In the genomic region with DNA sequence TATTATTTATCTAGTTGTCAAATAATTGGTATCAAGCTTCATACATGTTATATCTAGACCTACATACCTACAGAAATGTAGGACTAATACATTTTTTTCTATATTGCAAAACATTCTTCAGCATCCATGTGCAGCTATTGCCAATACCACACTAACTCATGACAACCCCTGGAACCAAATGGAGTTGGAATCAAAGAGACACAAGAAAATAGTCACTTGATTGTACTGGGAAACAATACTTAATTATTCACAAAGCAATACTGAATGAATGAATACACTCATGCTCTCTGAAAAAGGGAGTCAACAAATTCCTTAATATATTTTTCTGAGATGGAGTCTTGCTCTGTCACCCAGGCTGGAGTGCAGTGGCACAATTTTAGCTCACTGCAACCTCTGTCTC, we compare ENCODE assay signal across 18 cellular contexts. TPM values are rescaled to one million over a fixed set of nuclear protein-coding genes. Genes with fewer than 3 reads are reported as not detected.
A peak's percentile ranks its signal among the peaks of the same experiment; 100 is the strongest.
DNase-seq lines count a peak whose midpoint lies in the region; ATAC-seq and TF ChIP-seq lines count a peak whose summit lies in the region.
"Had no signal": no experiment of that assay in that cellular context is flagged by ENCODE, and none has a peak within 500 bp of the region (broad histone marks: within the 10 kb centered on the region; RNA-seq: fewer than 3 reads in every experiment).

No MANE protein-coding gene starts in this region.

- H3K4me1 Mint-ChIP-seq in activated CD8-positive, alpha-beta T cell treated with anti-CD3 and anti-CD28 coated beads, Interleukin-2, amount 10 ng/mL, durations not matched to agents 7 days and 5 days (ENCODE audit: low read depth): peaks cover 11% of the 10 kb centered on the region
- H3K4me1 Mint-ChIP-seq: CD4-positive, CD25-positive, alpha-beta regulatory T cell had no signal

- H3K27ac Mint-ChIP-seq in activated CD8-positive, alpha-beta T cell treated with anti-CD3 and anti-CD28 coated beads, Interleukin-2, amount 10 ng/mL, durations not matched to agents 7 days and 5 days: no peak overlapping the region
- H3K27ac Mint-ChIP-seq: HFFc6 had no signal

- no peaks in the 10 kb centered on the region for H4K20me1 ChIP-seq in hepatocyte (ENCODE audit: insufficient read depth, poor library complexity, severe bottlenecking)
- H4K20me1 ChIP-seq: BLaER1 treated with 17β-estradiol and CSF1 and Interleukin-3, amounts not matched to agents 10 nM and 100 nM had no signal

- no peaks in the 10 kb centered on the region for H3K27me3 ChIP-seq in hepatocyte
- no peaks in the 10 kb centered on the region for H3K27me3 ChIP-seq in adrenal gland
- no peaks in the 10 kb centered on the region for H3K27me3 ChIP-seq in testis
- H3K27me3 ChIP-seq: BLaER1 treated with 17β-estradiol and CSF1 and Interleukin-3, amounts not matched to agents 10 nM and 100 nM had no signal

- H3K27ac ChIP-seq in caudate nucleus (ENCODE audit: low read depth, low read length): peak overlapping the region; percentile 95
- H3K27ac ChIP-seq in hepatocyte: peak overlapping the region; percentile 38
- H3K27ac ChIP-seq in adrenal gland: no peak overlapping the region
- H3K27ac ChIP-seq in testis: no peak overlapping the region
- H3K27ac ChIP-seq in RWPE1: no peak overlapping the region
- H3K27ac ChIP-seq: BLaER1 treated with 17β-estradiol and CSF1 and Interleukin-3, amounts not matched to agents 10 nM and 100 nM had no signal

- no peak overlapping the region for H2AFZ ChIP-seq in hepatocyte

- H3K36me3 Mint-ChIP-seq in activated CD8-positive, alpha-beta T cell treated with anti-CD3 and anti-CD28 coated beads, Interleukin-2, amount 10 ng/mL, durations not matched to agents 7 days and 5 days (ENCODE audit: low read depth): peaks cover 9% of the 10 kb centered on the region

- H3K9me3 ChIP-seq in hepatocyte (ENCODE audit: low read depth) (no peaks in the 10 kb centered on the region), adrenal gland (replicated peaks in 1 of 3) (no peaks in the 10 kb centered on the region), testis (no peaks in the 10 kb centered on the region)

- peaks cover 15% of the 10 kb centered on the region for H3K9me3 Mint-ChIP-seq in activated CD8-positive, alpha-beta T cell treated with anti-CD3 and anti-CD28 coated beads, Interleukin-2, amount 10 ng/mL, durations not matched to agents 7 days and 5 days (ENCODE audit: insufficient read depth)

- no peak for ATAC-seq in activated CD8-positive, alpha-beta T cell treated with anti-CD3 and anti-CD28 coated beads, Interleukin-2, amount 10 ng/mL, durations not matched to agents 7 days and 5 days

- H3K9me2 ChIP-seq in hepatocyte (replicated peaks; ENCODE audit: insufficient read depth): no peaks in the 10 kb centered on the region

- DNase-seq in Ammon's horn (ENCODE audit: low spot score) (peak; percentile 66), caudate nucleus (lab: John Stamatoyannopoulos, UW) (peak in 1 of 61 donors; percentile 45), hepatocyte (ENCODE audit: low spot score) (no peak), pons (ENCODE audit: low spot score) (peak; percentile 90), adrenal gland (no peak), testis (no peak), RWPE1 (ENCODE audit: low spot score) (no peak)
- DNase-seq in activated CD8-positive, alpha-beta T cell treated with anti-CD3 and anti-CD28 coated beads, Interleukin-2, amount 10 ng/mL, durations not matched to agents 7 days and 5 days: no peak
- DNase-seq: 8988T; AML-193; Calu3; CD4-positive, CD25-positive, alpha-beta regulatory T cell; DMS79 treated with DMSO at 0.1 percent for 48 hours; EL; HCEC 1CT; HFFc6 had no signal

- H3K4me1 ChIP-seq in hepatocyte (ENCODE audit: insufficient read depth) (peaks cover 6% of the 10 kb centered on the region), adrenal gland (replicated peaks in 1 of 2) (no peaks in the 10 kb centered on the region), testis (peaks cover 3% of the 10 kb centered on the region)

- H3K4me3 ChIP-seq in hepatocyte (no peak overlapping the region), adrenal gland (no peak overlapping the region), testis (no peak overlapping the region)
- H3K4me3 ChIP-seq: BLaER1 treated with 17β-estradiol and CSF1 and Interleukin-3, amounts not matched to agents 10 nM and 100 nM had no signal

- no peaks in the 10 kb centered on the region for H3K36me3 ChIP-seq in hepatocyte (replicated peaks; ENCODE audit: insufficient read depth, low read depth)
- no peaks in the 10 kb centered on the region for H3K36me3 ChIP-seq in adrenal gland (replicated peaks in 1 of 2)
- H3K36me3 ChIP-seq in testis (ENCODE audit: low read depth, missing control alignments): no peaks in the 10 kb centered on the region
- H3K36me3 ChIP-seq: BLaER1 treated with 17β-estradiol and CSF1 and Interleukin-3, amounts not matched to agents 10 nM and 100 nM had no signal

- intact Hi-C loops in adrenal gland (cut with DNase I): no loop called here
- intact Hi-C loops in testis (cut with DNase I; ENCODE audit: low total_unique reads): no loop called here

- H3K4me3 Mint-ChIP-seq in activated CD8-positive, alpha-beta T cell treated with anti-CD3 and anti-CD28 coated beads, Interleukin-2, amount 10 ng/mL, durations not matched to agents 7 days and 5 days: no peak overlapping the region
- H3K4me3 Mint-ChIP-seq: CD4-positive, CD25-positive, alpha-beta regulatory T cell; HFFc6 had no signal

- TF ChIP-seq POLR2A in adrenal gland (IDR thresholded peaks at IDR 0.05) (no peak), testis (IDR thresholded peaks at IDR 0.05) (no peak)

- no peak overlapping the region for H3K4me2 ChIP-seq in hepatocyte
- H3K4me2 ChIP-seq: BLaER1 treated with 17β-estradiol and CSF1 and Interleukin-3, amounts not matched to agents 10 nM and 100 nM had no signal

- POLR2A ChIA-PET in activated CD8-positive, alpha-beta T cell treated with anti-CD3 and anti-CD28 coated beads, Interleukin-2, amount 10 ng/mL, durations not matched to agents 7 days and 5 days (lab: Charles Lee): no interaction called here
- POLR2A ChIA-PET in RWPE1 (lab: Yijun Ruan, JAX; ENCODE audit: low non-redundant PET): no interaction called here

- no peaks in the 10 kb centered on the region for H3K79me2 ChIP-seq in hepatocyte

- CTCF ChIA-PET in activated CD8-positive, alpha-beta T cell treated with anti-CD3 and anti-CD28 coated beads, Interleukin-2, amount 10 ng/mL, durations not matched to agents 7 days and 5 days (lab: Charles Lee): no interaction called here
- CTCF ChIA-PET in RWPE1 (lab: Yijun Ruan, JAX): no interaction called here

- no peak for TF ChIP-seq CTCF in hepatocyte (IDR thresholded peaks at IDR 0.05; ENCODE audit: poor library complexity)
- no peak for TF ChIP-seq CTCF in adrenal gland (IDR thresholded peaks at IDR 0.05)
- no peak for TF ChIP-seq CTCF in testis (IDR thresholded peaks at IDR 0.05)
- no peak for TF ChIP-seq CTCF in RWPE1 (conservative IDR thresholded peaks at IDR 0.05; ENCODE audit: low read depth)

- peaks cover 25% of the 10 kb centered on the region for H3K27me3 Mint-ChIP-seq in activated CD8-positive, alpha-beta T cell treated with anti-CD3 and anti-CD28 coated beads, Interleukin-2, amount 10 ng/mL, durations not matched to agents 7 days and 5 days (ENCODE audit: low read depth)

RNA-seq across cellular contexts. Expression of a gene that starts 10.4 kb away (rescaled TPM):
- total RNA-seq in hepatocyte (0.83 and 1.6 TPM in 2 replicates), adrenal gland (1 to 10 TPM in 5 of 8 donors, under 1 TPM in 3; 0.28 to 2.3 (median 1.1) TPM), testis (10 to 100 TPM; 37.8 to 72.8 TPM)
- polyA plus RNA-seq in hepatocyte (0.57 and 0.66 TPM in 2 replicates), adrenal gland (1 to 10 TPM in 2 of 3 donors, under 1 TPM in 1; 0.70 to 4.2 (median 2.3) TPM), testis (ENCODE audit: insufficient read depth, low read depth, low replicate concordance) (60.7 TPM)
- total RNA-seq in activated CD8-positive, alpha-beta T cell treated with anti-CD3 and anti-CD28 coated beads, Interleukin-2, amount 10 ng/mL, durations not matched to agents 7 days and 5 days: under 1 TPM in 1 of 2 experiments, not detected in 1; 0.18 TPM
- total RNA-seq: CD4-positive, CD25-positive, alpha-beta regulatory T cell; HT1080 had no signal
- polyA plus RNA-seq: CD4-positive, CD25-positive, alpha-beta regulatory T cell had no signal

RNA-seq across cellular contexts. Expression of a gene that starts 12.1 kb away (rescaled TPM):
- total RNA-seq in hepatocyte (216 and 220 TPM in 2 replicates), adrenal gland (100 to 1,000 TPM; 108 to 186 (median 153) TPM), testis (10 to 100 TPM in 1 of 2 donors, 1 to 10 TPM in 1; 10.0 to 16.4 TPM)
- polyA plus RNA-seq in hepatocyte (292 and 328 TPM in 2 replicates), adrenal gland (100 to 1,000 TPM; 130 to 203 (median 192) TPM), testis (ENCODE audit: insufficient read depth, low read depth, low replicate concordance) (35.2 TPM)
- 100 to 1,000 TPM; 114 to 119 TPM for total RNA-seq in activated CD8-positive, alpha-beta T cell treated with anti-CD3 and anti-CD28 coated beads, Interleukin-2, amount 10 ng/mL, durations not matched to agents 7 days and 5 days

RNA-seq across cellular contexts. Expression of a gene that starts 26.4 kb away (rescaled TPM):
- total RNA-seq in hepatocyte (2.5 and 2.7 TPM in 2 replicates), adrenal gland (1 to 10 TPM; 3.7 to 8.2 (median 6.2) TPM), testis (10 to 100 TPM; 28.9 to 51.7 TPM)
- polyA plus RNA-seq in hepatocyte (0.37 and 1.4 TPM in 2 replicates), adrenal gland (10 to 100 TPM in 1 of 3 donors, 1 to 10 TPM in 2; 6.5 to 13.6 (median 7.9) TPM), testis (ENCODE audit: insufficient read depth, low read depth, low replicate concordance) (53.7 TPM)
- 1 to 10 TPM in 1 of 2 experiments, under 1 TPM in 1; 0.94 to 1.2 TPM for total RNA-seq in activated CD8-positive, alpha-beta T cell treated with anti-CD3 and anti-CD28 coated beads, Interleukin-2, amount 10 ng/mL, durations not matched to agents 7 days and 5 days

Comparison
In these comparisons a context has a peak if more than half of its experiments do, and no peak if none do; other contexts are left out.
1. DNase-seq: peak in Ammon's horn (single experiment) and pons (single experiment); none in hepatocyte (single experiment), adrenal gland (0 of 7), testis (single experiment), activated CD8-positive, alpha-beta T cell treated with anti-CD3 and anti-CD28 coated beads, Interleukin-2, amount 10 ng/mL, durations not matched to agents 7 days and 5 days (single experiment) and RWPE1 (single experiment).
2. H3K27ac ChIP-seq: peak in caudate nucleus (single experiment) and hepatocyte (single experiment); none in adrenal gland (0 of 5), testis (0 of 2) and RWPE1 (single experiment).
3. RNA of a gene that starts 10.4 kb away (total RNA-seq): 37.8 to 72.8 TPM in testis; 0.28 to 2.3 TPM in adrenal gland, 0.83 to 1.6 TPM in hepatocyte and 0.18 TPM in activated CD8-positive, alpha-beta T cell treated with anti-CD3 and anti-CD28 coated beads, Interleukin-2, amount 10 ng/mL, durations not matched to agents 7 days and 5 days; every median in the first group is over 10 times any median in the second.
4. RNA of a gene that starts 12.1 kb away (total RNA-seq): 216 to 220 TPM in hepatocyte, 108 to 186 TPM in adrenal gland and 114 to 119 TPM in activated CD8-positive, alpha-beta T cell treated with anti-CD3 and anti-CD28 coated beads, Interleukin-2, amount 10 ng/mL, durations not matched to agents 7 days and 5 days; 10.0 to 16.4 TPM in testis; every median in the first group is over 4 times any median in the second.